Comparison of ENCODE assay signal across 11 cellular contexts in the genomic region with DNA sequence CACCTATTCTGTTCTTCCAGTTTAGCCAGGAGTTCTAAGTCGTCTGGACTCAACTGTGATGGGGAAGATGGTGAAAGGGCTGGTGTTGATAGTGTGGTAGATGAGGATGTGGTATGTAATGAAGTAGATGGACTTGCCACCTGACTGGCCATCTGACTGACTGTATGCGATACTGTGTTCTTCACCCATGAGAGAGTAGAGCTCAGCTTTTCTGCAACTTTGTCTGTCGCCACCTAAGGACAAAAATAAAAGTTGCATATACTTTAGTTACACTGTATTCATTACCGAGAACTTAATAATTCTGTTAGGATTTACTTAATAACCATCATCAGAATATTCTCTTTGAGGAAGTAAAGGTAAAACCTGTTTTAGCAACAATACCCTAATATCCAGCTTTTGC.
A peak's percentile ranks its signal among the peaks of the same experiment; 100 is the strongest.
DNase-seq lines count a peak whose midpoint lies in the region; ATAC-seq and TF ChIP-seq lines count a peak whose summit lies in the region.
"Had no signal": no experiment of that assay in that cellular context is flagged by ENCODE, and none has a peak within 500 bp of the region (broad histone marks: within the 10 kb centered on the region; RNA-seq: fewer than 3 reads in every experiment).

No MANE protein-coding gene starts in this region.

- H3K9me3 ChIP-seq in RWPE2 (ENCODE audit: severe bottlenecking) = no peaks in the 10 kb centered on the region
- H3K9me3 ChIP-seq: tibial nerve had no signal

- peak; percentile 53 for TF ChIP-seq CTCF in RWPE2 (IDR thresholded peaks at IDR 0.05; ENCODE audit: poor library complexity, severe bottlenecking)
- no peak; the same call in 1 of the 2 replicates for TF ChIP-seq CTCF in RWPE1 (conservative IDR thresholded peaks at IDR 0.05; ENCODE audit: low read depth)

- H3K4me1 ChIP-seq in RWPE2 (ENCODE audit: insufficient read depth, poor library complexity, severe bottlenecking) = no peaks in the 10 kb centered on the region

- no peaks in the 10 kb centered on the region for H3K27me3 ChIP-seq in RWPE2 (ENCODE audit: insufficient read depth, poor library complexity, severe bottlenecking)
- H3K27me3 ChIP-seq: tibial nerve had no signal

- ATAC-seq in GM18858 (IDR thresholded peaks at IDR 0.05; ENCODE audit: unreplicated experiment) (peak; percentile 42), RWPE2 (ENCODE audit: low read depth) (no peak), GM19324 (IDR thresholded peaks at IDR 0.05; ENCODE audit: low FRiP score, unreplicated experiment) (no peak)
- no peak for ATAC-seq in stimulated activated effector memory CD8-positive, alpha-beta T cell treated with anti-CD3 and anti-CD28 coated beads, Interleukin-12 subunit alpha, Interleukin-12 subunit beta, amount 100 ng/mL, for 72 hours

- H3K4me3 Mint-ChIP-seq in stimulated activated effector memory CD8-positive, alpha-beta T cell treated with anti-CD3 and anti-CD28 coated beads, Interleukin-12 subunit alpha, Interleukin-12 subunit beta, amount 100 ng/mL, for 72 hours = no peak overlapping the region

- no peak overlapping the region for H3K27ac Mint-ChIP-seq in stimulated activated effector memory CD8-positive, alpha-beta T cell treated with anti-CD3 and anti-CD28 coated beads, Interleukin-12 subunit alpha, Interleukin-12 subunit beta, amount 100 ng/mL, for 72 hours

- peaks cover 11% of the 10 kb centered on the region for H3K36me3 ChIP-seq in RWPE2 (ENCODE audit: low read depth)

- H3K36me3 Mint-ChIP-seq in stimulated activated effector memory CD8-positive, alpha-beta T cell treated with anti-CD3 and anti-CD28 coated beads, Interleukin-12 subunit alpha, Interleukin-12 subunit beta, amount 100 ng/mL, for 72 hours = no peaks in the 10 kb centered on the region

- no peaks in the 10 kb centered on the region for H3K4me1 Mint-ChIP-seq in stimulated activated effector memory CD8-positive, alpha-beta T cell treated with anti-CD3 and anti-CD28 coated beads, Interleukin-12 subunit alpha, Interleukin-12 subunit beta, amount 100 ng/mL, for 72 hours

- POLR2A ChIA-PET in RWPE1 (lab: Yijun Ruan, JAX; ENCODE audit: low non-redundant PET) = no interaction called here

- CTCF ChIA-PET in RWPE1 (lab: Yijun Ruan, JAX) = interaction anchor here (0.7 kb wide), 1 partner anchor 181 kb away, joined by 3 read pairs; no protein-coding TSS in a partner anchor

- H3K4me3 ChIP-seq in RWPE2 (ENCODE audit: severe bottlenecking) = no peak overlapping the region
- H3K4me3 ChIP-seq: tibial nerve had no signal

- H3K27ac ChIP-seq in RWPE2 (ENCODE audit: poor library complexity, severe bottlenecking) (no peak overlapping the region), RWPE1 (no peak overlapping the region)
- H3K27ac ChIP-seq: tibial nerve had no signal

- DNase-seq in AML-193 (lab: John Stamatoyannopoulos, UW) (peak; percentile 50 to 57), RWPE2 (ENCODE audit: low spot score) (no peak), glomerular visceral epithelial cell (ENCODE audit: extremely low spot score) (peak; percentile 29), NCI-H345 (lab: John Stamatoyannopoulos, UW) (no peak), RWPE1 (ENCODE audit: low spot score) (no peak)
- no peak for DNase-seq in stimulated activated effector memory CD8-positive, alpha-beta T cell treated with anti-CD3 and anti-CD28 coated beads, Interleukin-12 subunit alpha, Interleukin-12 subunit beta, amount 100 ng/mL, for 72 hours (ENCODE audit: low spot score in 2 of 2)
- DNase-seq: hypothalamus, NCI-H1694 had no signal

- no peaks in the 10 kb centered on the region for H3K9me3 Mint-ChIP-seq in stimulated activated effector memory CD8-positive, alpha-beta T cell treated with anti-CD3 and anti-CD28 coated beads, Interleukin-12 subunit alpha, Interleukin-12 subunit beta, amount 100 ng/mL, for 72 hours

Comparison
In these comparisons a context has a peak if more than half of its experiments do, and no peak if none do; other contexts are left out.
1. DNase-seq: peak in AML-193 (2 of 2) and glomerular visceral epithelial cell (single experiment); none in RWPE2 (single experiment), NCI-H345 (single experiment), RWPE1 (single experiment) and stimulated activated effector memory CD8-positive, alpha-beta T cell treated with anti-CD3 and anti-CD28 coated beads, Interleukin-12 subunit alpha, Interleukin-12 subunit beta, amount 100 ng/mL, for 72 hours (0 of 2).